ENCODE assay signal across 13 cellular contexts in genomic region chr7:51593638-51594037, GRCh38.
"Had no signal": no experiment of that assay in that cellular context is flagged by ENCODE, and none has a peak within 500 bp of the region (broad histone marks: within the 10 kb centered on the region; RNA-seq: fewer than 3 reads in every experiment).

No MANE protein-coding gene starts in this region.

- H3K27me3 ChIP-seq: ascending aorta, neural progenitor cell, spleen had no signal

- H3K27ac ChIP-seq: ascending aorta, dorsolateral prefrontal cortex, lower lobe of right lung, neural progenitor cell, spleen had no signal

- ATAC-seq: esophagus mucosa, lower lobe of right lung, sciatic nerve had no signal

- H3K27ac Mint-ChIP-seq: activated naive CD4-positive, alpha-beta T cell treated with anti-CD3 and anti-CD28 coated beads for 36 hours; activated T-helper 2 cell treated with anti-CD3 and anti-CD28 coated beads, Interferon-gamma antibody, Interleukin-2, Interleukin-4, amounts not matched to agents 10 μg/mL and 5 μg/mL and 100 μg/mL, durations not matched to agents 14 hours and 24 hours and 36 hours; mesothelial cell of epicardium; neural progenitor cell; stimulated activated naive CD8-positive, alpha-beta T cell treated with anti-CD3 and anti-CD28 coated beads, Interleukin-15, Interleukin-2, amounts not matched to agents 100 ng/mL and 50 ng/mL, for 24 hours; type B pancreatic cell had no signal

- H3K4me1 Mint-ChIP-seq: mesothelial cell of epicardium had no signal

- H3K9me3 ChIP-seq: ascending aorta, lower lobe of right lung had no signal

- H3K4me3 ChIP-seq: ascending aorta, dorsolateral prefrontal cortex, lower lobe of right lung, neural progenitor cell, spleen had no signal

- DNase-seq: activated CD4-positive, alpha-beta T cell treated with anti-CD3 and anti-CD28 coated beads, Interleukin-2, amount 50 U/mL, for 48 hours; activated naive CD4-positive, alpha-beta T cell treated with anti-CD3 and anti-CD28 coated beads for 36 hours; dorsolateral prefrontal cortex; lower lobe of right lung; spleen had no signal

- H3K36me3 Mint-ChIP-seq: mesothelial cell of epicardium, type B pancreatic cell had no signal

- H3K9me3 Mint-ChIP-seq: type B pancreatic cell had no signal

- H3K27me3 Mint-ChIP-seq: stimulated activated naive CD8-positive, alpha-beta T cell treated with anti-CD3 and anti-CD28 coated beads, Interleukin-15, Interleukin-2, amounts not matched to agents 100 ng/mL and 50 ng/mL, for 24 hours; type B pancreatic cell had no signal

- H3K4me3 Mint-ChIP-seq: activated naive CD4-positive, alpha-beta T cell treated with anti-CD3 and anti-CD28 coated beads for 36 hours; mesothelial cell of epicardium; neural progenitor cell; stimulated activated naive CD8-positive, alpha-beta T cell treated with anti-CD3 and anti-CD28 coated beads, Interleukin-15, Interleukin-2, amounts not matched to agents 100 ng/mL and 50 ng/mL, for 24 hours; type B pancreatic cell had no signal

- H3K4me1 ChIP-seq: ascending aorta, lower lobe of right lung, spleen had no signal

- H3K36me3 ChIP-seq: ascending aorta, lower lobe of right lung, neural progenitor cell, spleen had no signal

- H3K9ac ChIP-seq: neural progenitor cell had no signal
